In the genomic region with DNA sequence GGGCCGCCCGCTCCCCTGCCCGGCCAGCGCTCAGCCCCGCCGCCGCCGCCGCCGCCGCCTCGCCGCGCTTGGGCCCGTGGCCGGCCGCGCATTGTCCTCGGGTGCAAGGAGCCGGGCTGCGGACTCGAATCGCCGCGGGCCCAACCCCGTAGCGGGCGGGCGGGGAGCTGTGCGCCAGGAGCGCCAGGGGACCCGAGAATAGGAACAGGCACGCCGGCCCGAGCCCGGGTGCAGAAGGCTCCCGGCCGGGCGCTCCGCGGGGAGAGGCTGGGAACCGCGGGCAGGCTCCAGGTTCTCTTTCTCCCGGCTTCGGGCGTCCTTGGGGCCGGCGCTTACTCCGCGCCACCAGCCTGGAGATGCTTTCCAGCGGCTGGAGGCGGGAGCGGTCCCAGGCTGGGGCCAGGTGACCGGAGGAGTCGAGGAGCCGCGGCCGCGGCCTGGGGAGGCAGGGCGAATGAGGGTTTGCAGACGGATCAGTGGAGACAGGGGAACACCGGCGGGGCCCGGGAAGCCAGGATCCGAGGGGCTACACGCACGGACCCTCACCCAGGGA, we compare ENCODE assay signal across 8 cellular contexts. TPM values are rescaled to one million over a fixed set of nuclear protein-coding genes. Genes with fewer than 3 reads are reported as not detected.
DNase-seq lines count a peak whose midpoint lies in the region; ATAC-seq and TF ChIP-seq lines count a peak whose summit lies in the region.

No MANE protein-coding gene starts in this region.

- H3K4me3 Mint-ChIP-seq in CD4-positive, alpha-beta T cell, result peak overlapping the region; percentile 85
- peak overlapping the region; percentile 91 for H3K4me3 Mint-ChIP-seq in natural killer cell

- in situ Hi-C loops in GM23248 (cut with MboI), result no loop called here

- H3K9me3 ChIP-seq in CD4-positive, alpha-beta T cell (ENCODE audit: control insufficient read depth, low read length), result no peaks in the 10 kb centered on the region
- H3K9me3 ChIP-seq in GM23248 (ENCODE audit: low read depth) (no peaks in the 10 kb centered on the region), esophagus squamous epithelium (no peaks in the 10 kb centered on the region)

- intact Hi-C loops in CD4-positive, alpha-beta T cell (cut with DNase I, micrococcal nuclease), result no loop called here
- intact Hi-C loops in esophagus squamous epithelium (cut with DNase I), result no loop called here
- intact Hi-C loops in natural killer cell (cut with micrococcal nuclease), result no loop called here

- H3K27ac ChIP-seq in CD4-positive, alpha-beta T cell (ENCODE audit: low read depth, low read length), result no peak overlapping the region
- 0 out of 2 replicates have a peak overlapping the region, but pooled peaks have one; percentile 3 for H3K27ac ChIP-seq in GM23248
- H3K27ac ChIP-seq in esophagus squamous epithelium, result peak overlapping the region; percentile 60 to 90 (median 84)

- 1 to 3% methylated on average over 42 to 49 of the region's 67 CpGs for WGBS in GM23248 (ENCODE audit: low coverage in 1 of 2, low lambda C conversion rate in 2 of 2, missing lambda C conversion rate in 2 of 2), 2 experiments
- WGBS in esophagus squamous epithelium, 2 donors, result 0% methylated on average over 3 to 4 of the region's 67 CpGs

- H3K27ac Mint-ChIP-seq in CD4-positive, alpha-beta T cell, result no peak overlapping the region
- H3K27ac Mint-ChIP-seq in natural killer cell, result peak overlapping the region in 1 of 2 donors; percentile 75

- H3K27me3 ChIP-seq in CD4-positive, alpha-beta T cell (ENCODE audit: control insufficient read depth, insufficient read depth, low read length), result peaks cover 56% of the 10 kb centered on the region
- H3K27me3 ChIP-seq in GM23248 (replicated peaks; ENCODE audit: insufficient read depth) (peaks cover 3% of the 10 kb centered on the region; the same call in 1 of the 2 replicates), esophagus squamous epithelium (peaks cover 0 to 54% (median 2%) of the 10 kb centered on the region in 4 donors)

- H3F3A ChIP-seq in GM23248 (ENCODE audit: insufficient read depth), result no peaks in the 10 kb centered on the region

- H3K27me3 Mint-ChIP-seq in CD4-positive, alpha-beta T cell, result peaks cover 79% of the 10 kb centered on the region
- peaks cover 70 to 87% of the 10 kb centered on the region in 2 donors for H3K27me3 Mint-ChIP-seq in natural killer cell (ENCODE audit: low read depth in 2 of 2)

- H3K4me2 ChIP-seq in GM23248 (ENCODE audit: unreplicated experiment), result peak overlapping the region; percentile 87

- H3K4me1 Mint-ChIP-seq in CD4-positive, alpha-beta T cell (ENCODE audit: low read depth), result peaks cover 21% of the 10 kb centered on the region
- peaks cover 16 to 18% of the 10 kb centered on the region in 2 donors for H3K4me1 Mint-ChIP-seq in natural killer cell

- no peaks in the 10 kb centered on the region for H3K4me1 ChIP-seq in GM23248 (ENCODE audit: insufficient read depth)
- peaks cover 15 to 67% (median 32%) of the 10 kb centered on the region in 3 donors for H3K4me1 ChIP-seq in esophagus squamous epithelium

- H3K79me2 ChIP-seq in GM23248 (ENCODE audit: insufficient read depth), result no peaks in the 10 kb centered on the region

- no peaks in the 10 kb centered on the region for H3K36me3 Mint-ChIP-seq in CD4-positive, alpha-beta T cell (ENCODE audit: low read depth)
- no peaks in the 10 kb centered on the region for H3K36me3 Mint-ChIP-seq in natural killer cell

- H3K36me3 ChIP-seq in GM23248 (ENCODE audit: low read depth) (no peaks in the 10 kb centered on the region), esophagus squamous epithelium (no peaks in the 10 kb centered on the region)

- no peaks in the 10 kb centered on the region for H3K9me2 ChIP-seq in GM23248 (ENCODE audit: insufficient read depth)

- no peaks in the 10 kb centered on the region for H3K9me3 Mint-ChIP-seq in CD4-positive, alpha-beta T cell
- no peaks in the 10 kb centered on the region for H3K9me3 Mint-ChIP-seq in natural killer cell

- TF ChIP-seq CTCF in CD4-positive, alpha-beta T cell (IDR thresholded peaks at IDR 0.05), result no peak
- TF ChIP-seq CTCF in esophagus squamous epithelium (IDR thresholded peaks at IDR 0.05), result no peak
- no peak for TF ChIP-seq CTCF in natural killer cell (IDR thresholded peaks at IDR 0.05)

- no peak for DNase-seq in CD4-positive, alpha-beta T cell
- DNase-seq in GM23248, result peak; percentile 73
- peak; percentile 18 to 21 for DNase-seq in activated CD4-positive, alpha-beta T cell treated with anti-CD3 and anti-CD28 coated beads, Interleukin-2, amount 50 U/mL, for 48 hours
- DNase-seq in esophagus squamous epithelium (lab: John Stamatoyannopoulos, UW), result no peak
- no peak for DNase-seq in natural killer cell
- no peak for DNase-seq in middle frontal gyrus (ENCODE audit: extremely low spot score, low spot score)
- no peak for DNase-seq in NOMO-1 treated with DMSO at 0.1 percent for 48 hours (lab: John Stamatoyannopoulos, UW; ENCODE audit: unreplicated experiment)
- no peak for DNase-seq in COLO829 (ENCODE audit: low spot score)

- peak overlapping the region; percentile 86 for H2AFZ ChIP-seq in GM23248

- no peak for ATAC-seq in CD4-positive, alpha-beta T cell (ENCODE audit: poor library complexity)
- peak in 2 of 3 donors; percentile 26 to 35 for ATAC-seq in natural killer cell

- H3K4me3 ChIP-seq in GM23248, result peak overlapping the region; percentile 74
- peak overlapping the region; percentile 42 to 72 (median 61) for H3K4me3 ChIP-seq in esophagus squamous epithelium

- POLR2A ChIA-PET in CD4-positive, alpha-beta T cell (lab: Charles Lee), result no interaction called here

- H3K9ac ChIP-seq in GM23248, result peak overlapping the region; percentile 62

- H4K20me1 ChIP-seq in GM23248 (ENCODE audit: insufficient read depth), result no peaks in the 10 kb centered on the region

- CTCF ChIA-PET in CD4-positive, alpha-beta T cell (lab: Charles Lee), result interaction anchor here (0.6 to 1.7 kb wide), 2 partner anchors 23 to 1846 kb away, joined by 3 to 5 read pairs; no protein-coding TSS in a partner anchor

- TF ChIP-seq POLR2A in esophagus squamous epithelium (IDR thresholded peaks at IDR 0.05), result no peak

RNA-seq across cellular contexts. Expression of gene PKNOX2, which starts 0.6 kb away (rescaled TPM):
- total RNA-seq in CD4-positive, alpha-beta T cell, result not detected
- total RNA-seq in GM23248 (2014; rRNA removed; shearing (Covaris generic)), result 0.51 and 0.76 TPM in 2 replicates
- polyA plus RNA-seq in GM23248 (2016; fragmentation: Nextera tagmentation; extraction: Ambion mirVana), result 0.08 and 0.21 TPM in 2 replicates
- 1 to 10 TPM in 2 of 4 donors, under 1 TPM in 1, not detected in 1; 0.40 to 5.9 (median 1.1) TPM for total RNA-seq in esophagus squamous epithelium
- not detected for total RNA-seq in natural killer cell

RNA-seq across cellular contexts. Expression of gene TMEM218, which starts 53.8 kb away (rescaled TPM):
- total RNA-seq in CD4-positive, alpha-beta T cell, result 1 to 10 TPM; 3.9 to 4.4 TPM
- total RNA-seq in GM23248 (2014; rRNA removed; shearing (Covaris generic)), result 31.9 and 44.9 TPM in 2 replicates
- 30.1 and 32.8 TPM in 2 replicates for polyA plus RNA-seq in GM23248 (2016; fragmentation: Nextera tagmentation; extraction: Ambion mirVana)
- total RNA-seq in esophagus squamous epithelium, result 10 to 100 TPM in 3 of 4 donors, 1 to 10 TPM in 1; 7.5 to 17.3 (median 13.9) TPM
- total RNA-seq in natural killer cell, result 10 to 100 TPM; 10.0 to 14.2 (median 12.1) TPM

Comparison
In these comparisons a context has a peak if more than half of its experiments do, and no peak if none do; other contexts are left out.
1. DNase-seq: peak in GM23248 (single experiment) and activated CD4-positive, alpha-beta T cell treated with anti-CD3 and anti-CD28 coated beads, Interleukin-2, amount 50 U/mL, for 48 hours (2 of 2); none in CD4-positive, alpha-beta T cell (0 of 10), esophagus squamous epithelium (single experiment), natural killer cell (single experiment), middle frontal gyrus (single experiment), NOMO-1 treated with DMSO at 0.1 percent for 48 hours (single experiment) and COLO829 (single experiment).